ENCODE assay signal across 1 cellular context in genomic region chr3:193732391-193732790, GRCh38.
TF ChIP-seq lines count a peak whose summit lies in the region.

No MANE protein-coding gene starts in this region.

TF ChIP-seq in HepG2, 621 proteins besides CTCF, POLR2A, EP300 and RAD21 (continued from another document):
- TF ChIP-seq REPIN1 (CRISPR knock-in tag; IDR thresholded peaks at IDR 0.05; ENCODE audit: borderline replicate concordance, low read depth) (0 out of 2 replicates have a peak, but pooled peaks have one; percentile 11), STAT5B (CRISPR knock-in tag; IDR thresholded peaks at IDR 0.05) (no peak), ZNF546 (CRISPR knock-in tag; conservative IDR thresholded peaks at IDR 0.05) (no peak), ETV6 (CRISPR knock-in tag; conservative IDR thresholded peaks at IDR 0.05) (no peak), ETV5 (CRISPR knock-in tag; IDR thresholded peaks at IDR 0.05; ENCODE audit: borderline replicate concordance) (peak; percentile 23; the same call in 1 of the 2 replicates), MED1 (CRISPR knock-in tag; IDR thresholded peaks at IDR 0.05) (peak; percentile 61)
TF ChIP-seq in HepG2: peak in this region for 94.
